In the genomic region with DNA sequence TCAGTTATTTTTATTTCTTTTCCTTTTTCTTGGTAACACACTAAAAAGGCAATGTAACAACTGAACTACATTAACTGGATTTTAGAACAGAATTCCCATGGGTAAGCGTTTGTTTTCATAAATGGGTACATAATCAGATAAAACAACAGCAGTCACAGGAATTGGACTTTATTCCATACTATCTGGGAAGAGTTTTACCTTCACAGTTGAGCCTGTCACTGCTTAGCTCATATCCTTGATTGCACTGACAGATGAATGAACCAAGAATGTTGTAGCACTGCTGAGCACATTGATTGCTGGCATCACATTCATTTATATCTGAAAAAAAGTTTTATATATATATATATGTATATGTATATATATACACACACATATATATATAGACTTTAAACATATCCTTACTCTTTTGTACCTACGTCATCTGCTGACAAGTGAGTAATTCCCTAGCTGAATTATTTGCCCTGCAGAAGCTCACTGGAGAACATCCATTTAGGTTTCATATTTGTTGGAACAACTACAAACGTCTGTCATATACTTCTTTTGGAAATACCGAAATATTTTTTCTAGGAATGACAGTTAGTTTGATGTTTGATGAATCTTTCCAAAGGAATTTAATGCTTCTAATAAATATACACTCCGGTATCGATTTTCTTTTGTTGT, we compare ENCODE assay signal across 1 cellular context.
TF ChIP-seq lines count a peak whose summit lies in the region.

No MANE protein-coding gene starts in this region.

TF ChIP-seq in endothelial cell of umbilical vein, 7 proteins besides CTCF, POLR2A, EP300 and RAD21:
- TF ChIP-seq GATA2 (IDR thresholded peaks at IDR 0.05; ENCODE audit: insufficient read depth, insufficient read length, low read depth, low read length) (no peak), EZH2 (IDR thresholded peaks at IDR 0.05; ENCODE audit: borderline replicate concordance, low read depth, low read length, severe bottlenecking) (no peak), JUN (IDR thresholded peaks at IDR 0.05; ENCODE audit: borderline replicate concordance, insufficient read depth, insufficient read length, low read depth) (no peak), POLR2AphosphoS5 (IDR thresholded peaks at IDR 0.05; ENCODE audit: insufficient read depth, low read depth, low read length) (no peak), FOS (IDR thresholded peaks at IDR 0.05; ENCODE audit: borderline replicate concordance, insufficient read depth, low read length) (no peak)
- TF ChIP-seq, protein P1, sequence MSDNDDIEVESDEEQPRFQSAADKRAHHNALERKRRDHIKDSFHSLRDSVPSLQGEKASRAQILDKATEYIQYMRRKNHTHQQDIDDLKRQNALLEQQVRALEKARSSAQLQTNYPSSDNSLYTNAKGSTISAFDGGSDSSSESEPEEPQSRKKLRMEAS (IDR thresholded peaks at IDR 0.05; ENCODE audit: insufficient read depth, insufficient read length), result no peak
